ENCODE assay signal across 27 cellular contexts in the genomic region with DNA sequence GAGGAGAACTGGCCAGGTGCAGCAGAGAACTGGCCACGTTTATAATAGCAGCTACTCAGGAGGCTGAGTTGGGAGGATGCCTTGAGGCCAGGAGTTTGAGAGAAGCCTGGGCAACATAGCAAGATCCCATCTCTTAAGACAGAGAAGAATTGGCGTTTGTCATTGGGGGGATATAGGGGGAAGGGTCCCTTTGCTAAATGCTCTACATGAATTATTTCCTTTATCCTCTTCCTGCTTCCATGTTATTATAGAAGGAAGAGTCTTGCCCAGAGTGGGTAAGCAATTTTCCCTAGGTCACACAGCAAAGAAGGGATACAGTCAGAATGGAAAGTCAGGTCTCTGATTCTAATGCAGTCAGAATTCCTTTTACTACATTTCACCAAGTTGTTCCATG.
"Had no signal": no experiment of that assay in that cellular context is flagged by ENCODE, and none has a peak within 500 bp of the region (broad histone marks: within the 10 kb centered on the region; RNA-seq: fewer than 3 reads in every experiment).

No MANE protein-coding gene starts in this region.

- H3K9me3 ChIP-seq: esophagus squamous epithelium, gastrocnemius medialis, left ventricle myocardium inferior, neutrophil, ovary, psoas muscle, thyroid gland had no signal

- DNase-seq: activated CD4-positive, alpha-beta T cell treated with anti-CD3 and anti-CD28 coated beads for 1 hour; activated gamma-delta T cell treated with Interleukin-2 at 50 U/mL for 16 hours; activated T-cell treated with anti-CD3 and anti-CD28 coated beads, Interleukin-2, amount 50 U/mL, for 1 hour; brain microvascular endothelial cell; central memory CD4-positive, alpha-beta T cell; dorsolateral prefrontal cortex; esophagus squamous epithelium; gastrocnemius medialis; head of caudate nucleus; hypothalamus; left ventricle myocardium inferior; midbrain; psoas muscle; right cardiac atrium; stimulated activated CD8-positive, alpha-beta memory T cell treated with anti-CD3 and anti-CD28 coated beads, Interleukin-4, amount 100 ng/mL, for 48 hours; stimulated activated naive B cell treated with anti-CD40 and anti-IgM and Interleukin-4, amounts not matched to agents 10 μg/mL and 1 μg/mL and 100 μg/mL, for 72 hours; T-helper 1 cell; thyroid gland; WERI-Rb-1 had no signal

- H3K4me3 Mint-ChIP-seq: natural killer cell treated with Interleukin-12 subunit alpha and Interleukin-12 subunit beta and Interleukin-15 and Interleukin-18, amount 100 ng/mL, for 72 hours; stimulated activated naive B cell treated with anti-CD40 and anti-IgM and Interleukin-4, amounts not matched to agents 10 μg/mL and 1 μg/mL and 100 μg/mL, for 72 hours had no signal

- H3K4me1 ChIP-seq: gastrocnemius medialis, psoas muscle, thyroid gland had no signal

- H3K27ac Mint-ChIP-seq: activated naive CD4-positive, alpha-beta T cell treated with anti-CD3 and anti-CD28 coated beads, Interleukin-2, amount 50 U/mL, for 72 hours; natural killer cell treated with Interleukin-12 subunit alpha and Interleukin-12 subunit beta and Interleukin-15 and Interleukin-18, amount 100 ng/mL, for 72 hours; stimulated activated naive B cell treated with anti-CD40 and anti-IgM and Interleukin-4, amounts not matched to agents 10 μg/mL and 1 μg/mL and 100 μg/mL, for 72 hours had no signal

- H3K27ac ChIP-seq: brain microvascular endothelial cell, dorsolateral prefrontal cortex, left ventricle myocardium inferior, neutrophil, psoas muscle, skin epidermis, thyroid gland, WERI-Rb-1 had no signal

- H3K27me3 Mint-ChIP-seq: natural killer cell treated with Interleukin-12 subunit alpha and Interleukin-12 subunit beta and Interleukin-15 and Interleukin-18, amount 100 ng/mL, for 72 hours; stimulated activated naive B cell treated with anti-CD40 and anti-IgM and Interleukin-4, amounts not matched to agents 10 μg/mL and 1 μg/mL and 100 μg/mL, for 72 hours had no signal

- FAIRE-seq: colon, TTC549, urothelium cell line had no signal

- H3K36me3 Mint-ChIP-seq: activated naive CD4-positive, alpha-beta T cell treated with anti-CD3 and anti-CD28 coated beads, Interleukin-2, amount 50 U/mL, for 72 hours; natural killer cell treated with Interleukin-12 subunit alpha and Interleukin-12 subunit beta and Interleukin-15 and Interleukin-18, amount 100 ng/mL, for 72 hours; stimulated activated naive B cell treated with anti-CD40 and anti-IgM and Interleukin-4, amounts not matched to agents 10 μg/mL and 1 μg/mL and 100 μg/mL, for 72 hours had no signal

- H3K9me3 Mint-ChIP-seq: activated naive CD4-positive, alpha-beta T cell treated with anti-CD3 and anti-CD28 coated beads, Interleukin-2, amount 50 U/mL, for 72 hours; natural killer cell treated with Interleukin-12 subunit alpha and Interleukin-12 subunit beta and Interleukin-15 and Interleukin-18, amount 100 ng/mL, for 72 hours; stimulated activated naive B cell treated with anti-CD40 and anti-IgM and Interleukin-4, amounts not matched to agents 10 μg/mL and 1 μg/mL and 100 μg/mL, for 72 hours had no signal

- H3K4me3 ChIP-seq: dorsolateral prefrontal cortex, esophagus squamous epithelium, gastrocnemius medialis, left ventricle myocardium inferior, ovary, psoas muscle, skin epidermis, thyroid gland had no signal

- H3K27me3 ChIP-seq: brain microvascular endothelial cell, dorsolateral prefrontal cortex, esophagus squamous epithelium, gastrocnemius medialis, neutrophil, ovary, thyroid gland had no signal

- H3K36me3 ChIP-seq: brain microvascular endothelial cell, esophagus squamous epithelium, gastrocnemius medialis, left ventricle myocardium inferior, neutrophil, ovary, thyroid gland, WERI-Rb-1 had no signal

- ATAC-seq: activated naive CD4-positive, alpha-beta T cell treated with anti-CD3 and anti-CD28 coated beads, Interleukin-2, amount 50 U/mL, for 72 hours; gastrocnemius medialis; natural killer cell treated with Interleukin-12 subunit alpha and Interleukin-12 subunit beta and Interleukin-15 and Interleukin-18, amount 100 ng/mL, for 72 hours; psoas muscle; right cardiac atrium; stimulated activated naive B cell treated with anti-CD40 and anti-IgM and Interleukin-4, amounts not matched to agents 10 μg/mL and 1 μg/mL and 100 μg/mL, for 72 hours had no signal
